In genomic region chr13:93289047-93289446, GRCh38 we compare ENCODE assay signal across 21 cellular contexts.
DNase-seq lines count a peak whose midpoint lies in the region; ATAC-seq, FAIRE-seq and TF ChIP-seq lines count a peak whose summit lies in the region.
"Had no signal": no experiment of that assay in that cellular context is flagged by ENCODE, and none has a peak within 500 bp of the region (broad histone marks: within the 10 kb centered on the region; RNA-seq: fewer than 3 reads in every experiment).

No MANE protein-coding gene starts in this region.

- TF ChIP-seq CTCF in K562 (IDR thresholded peaks at IDR 0.05 in 2 of 3, conservative IDR thresholded peaks at IDR 0.05 in 1 of 3; ENCODE audit: insufficient read depth in 2 of 3, low read depth in 1 of 3, low read length in 3 of 3): no peak

- POLR2A ChIA-PET in K562 (lab: Yijun Ruan, JAX): no interaction called here

- H3K4me2 ChIP-seq in K562 (ENCODE audit: insufficient read depth, low read length): no peak overlapping the region
- H3K4me2 ChIP-seq: KMS-11 had no signal

- no peak for TF ChIP-seq EP300 in K562 (IDR thresholded peaks at IDR 0.05; ENCODE audit: low read length)

- no peaks in the 10 kb centered on the region for H3K36me3 ChIP-seq in K562 (ENCODE audit: control insufficient read depth, insufficient read depth, low read length)

- no peak for TF ChIP-seq RAD21 in K562 (CRISPR knock-in tag; conservative IDR thresholded peaks at IDR 0.05 in 1 of 2, IDR thresholded peaks at IDR 0.05 in 1 of 2)

- CTCF ChIA-PET in K562 (lab: Yijun Ruan, JAX; ENCODE audit: low intra/inter-chr PET ratio): no interaction called here

- 1% methylated on average over 4 of the region's 4 CpGs for WGBS in K562 (ENCODE audit: insufficient coverage, low coverage, missing lambda C conversion rate)

- H3K9me1 ChIP-seq in K562 (ENCODE audit: control insufficient read depth, insufficient read depth, low read length): no peaks in the 10 kb centered on the region

- no peak overlapping the region for H3K27ac ChIP-seq in K562 (ENCODE audit: extremely low read depth, low read depth, low read length)
- H3K27ac ChIP-seq: KMS-11 had no signal

- H3K27me3 ChIP-seq in K562 (ENCODE audit: control insufficient read depth in 2 of 2, insufficient read depth in 2 of 2, low read length in 2 of 2): peaks cover 0 to 2% of the 10 kb centered on the region in 2 experiments; a peak in 1 of 5 replicates

- TF ChIP-seq POLR2A in K562 (conservative IDR thresholded peaks at IDR 0.05): no peak

- intact Hi-C loops in K562 (cut with micrococcal nuclease): no loop called here

- in situ Hi-C loops in K562 (cut with MboI): no loop called here

- BruUV-seq in K562 (replicated peaks; lab: Mats Ljungman, UMichigan): no TSS peak

- H3K79me2 ChIP-seq in K562 (ENCODE audit: control insufficient read depth, insufficient read depth, low read length): no peaks in the 10 kb centered on the region

- H3K4me3 ChIP-seq in K562: no peak overlapping the region

- no peaks in the 10 kb centered on the region for H3K9me3 ChIP-seq in K562 (replicated peaks; ENCODE audit: control insufficient read depth, insufficient read depth, low read depth, low read length)

- DNase-seq in NCI-H82 (lab: John Stamatoyannopoulos, UW): peak; percentile 32
- DNase-seq in NCI-H82 treated with DMSO at 0.1 percent for 48 hours (lab: John Stamatoyannopoulos, UW; ENCODE audit: unreplicated experiment): no peak
- DNase-seq in NCI-H226: peak; percentile 59
- peak in 1 of 4 experiments; percentile 15 for DNase-seq in K562 (ENCODE audit: extremely low read depth in 1 of 4, low spot score in 3 of 4)
- peak; percentile 26 for DNase-seq in iris pigment epithelial cell (ENCODE audit: low read depth)
- no peak for DNase-seq in effector CD4-positive, alpha-beta T cell
- DNase-seq: 8988T; Calu3; GF-D8; H7; NCI-H1092; NCI-H1417 treated with DMSO at 0.1 percent for 48 hours; NCI-H2171; NCI-H748 treated with DMSO at 0.1 percent for 48 hours; NK-92 treated with Interleukin-12 subunit alpha and Interleukin-12 subunit beta, amount 100 ng/mL, for 24 hours; PC-3; Right ventricle myocardium superior had no signal

- peaks cover 0 to 9% of the 10 kb centered on the region in 2 experiments; a peak in 2 of 5 replicates for H3K4me1 ChIP-seq in K562 (replicated peaks in 1 of 2; ENCODE audit: control insufficient read depth in 2 of 2, insufficient read depth in 2 of 2, low read length in 2 of 2)

- H2AFZ ChIP-seq in K562 (ENCODE audit: low read depth, low read length): no peak overlapping the region

- no peak overlapping the region for H3K9ac ChIP-seq in K562 (ENCODE audit: insufficient read depth in 1 of 2, low read depth in 2 of 2, low read length in 2 of 2)
- H3K9ac ChIP-seq: KMS-11 had no signal

- ATAC-seq in K562 (peak; percentile 15), HG03175 (IDR thresholded peaks at IDR 0.05; ENCODE audit: unreplicated experiment) (no peak), HG02798 (IDR thresholded peaks at IDR 0.05; ENCODE audit: poor library complexity, unreplicated experiment) (no peak)
- ATAC-seq: PC-3 had no signal

- no peak for FAIRE-seq in K562 (lab: Jason Lieb, UNC)
- FAIRE-seq: GM12891 had no signal

- no peaks in the 10 kb centered on the region for H4K20me1 ChIP-seq in K562 (replicated peaks; ENCODE audit: control insufficient read depth, insufficient read depth, low read length)

TF ChIP-seq in K562, 482 proteins besides CTCF, POLR2A, EP300 and RAD21:
- TF ChIP-seq ZMIZ1 (IDR thresholded peaks at IDR 0.05; ENCODE audit: low read depth in 2 of 2, low read length in 2 of 2): 0 out of 4 replicates have a peak, but pooled peaks of 1 of the 2 experiments have one; percentile 2
- TF ChIP-seq ZBTB2 (IDR thresholded peaks at IDR 0.05): no peak

Comparison
In these comparisons a context has a peak if more than half of its experiments do, and no peak if none do; other contexts are left out.
1. DNase-seq: peak in NCI-H82 (single experiment), NCI-H226 (single experiment) and iris pigment epithelial cell (single experiment); none in NCI-H82 treated with DMSO at 0.1 percent for 48 hours (single experiment) and effector CD4-positive, alpha-beta T cell (single experiment).